Comparison of ENCODE assay signal across 1 cellular context in genomic region chr5:43066799-43067741, GRCh38.
TF ChIP-seq lines count a peak whose summit lies in the region.

No MANE protein-coding gene starts in this region.

TF ChIP-seq in K562, 482 proteins besides CTCF, POLR2A, EP300 and RAD21 (continued from another document and continues in another):
- TF ChIP-seq ZHX1 (conservative IDR thresholded peaks at IDR 0.05; ENCODE audit: low read length) = no peak
- peak; percentile 19; the same call in 1 of the 2 replicates for TF ChIP-seq MTA3 (IDR thresholded peaks at IDR 0.05; ENCODE audit: borderline replicate concordance)
- TF ChIP-seq ID3 (CRISPR knock-in tag; IDR thresholded peaks at IDR 0.05) = no peak
- TF ChIP-seq ID3 (tag; IDR thresholded peaks at IDR 0.05) = 0 out of 2 replicates have a peak, but pooled peaks have one; percentile 17
- peak in 1 of 2 experiments; percentile 59; a peak in 2 of 4 replicates for TF ChIP-seq ETV6 (IDR thresholded peaks at IDR 0.05; ENCODE audit: borderline replicate concordance in 1 of 2, low read depth in 2 of 2, low read length in 1 of 2)
- no peak for TF ChIP-seq ETV6 (CRISPR knock-in tag; IDR thresholded peaks at IDR 0.05; ENCODE audit: borderline replicate concordance)
- peak in 1 of 2 experiments; percentile 62; a peak in 1 of 4 replicates for TF ChIP-seq TEAD1 (CRISPR knock-in tag; IDR thresholded peaks at IDR 0.05)
- TF ChIP-seq DPF2 (IDR thresholded peaks at IDR 0.05) = no peak
- TF ChIP-seq FOXP1 (CRISPR knock-in tag; IDR thresholded peaks at IDR 0.05) = peak; percentile 30; the same call in 1 of the 2 replicates
- no peak for TF ChIP-seq HES1 (IDR thresholded peaks at IDR 0.05; ENCODE audit: low read depth)
- TF ChIP-seq ZNF695 (CRISPR knock-in tag; IDR thresholded peaks at IDR 0.05) = no peak
- no peak for TF ChIP-seq SMAD3 (CRISPR knock-in tag; conservative IDR thresholded peaks at IDR 0.05)
- peak; percentile 51 for TF ChIP-seq POLR2B (IDR thresholded peaks at IDR 0.05; ENCODE audit: low read depth, partially characterized antibody)
- peak; percentile 26 to 41; a peak in 1 of 4 replicates for TF ChIP-seq TBL1XR1 (IDR thresholded peaks at IDR 0.05; ENCODE audit: low read length in 2 of 2)
- TF ChIP-seq ZNF224 (CRISPR knock-in tag; IDR thresholded peaks at IDR 0.05) = no peak
- no peak for TF ChIP-seq MAFK (IDR thresholded peaks at IDR 0.05; ENCODE audit: low read length)
- no peak for TF ChIP-seq CBX8 (IDR thresholded peaks at IDR 0.05; ENCODE audit: borderline replicate concordance, extremely low read depth, low read depth, low read length, poor library complexity, severe bottlenecking)
- TF ChIP-seq SIN3B (IDR thresholded peaks at IDR 0.05; ENCODE audit: low read depth) = peak; percentile 72
- no peak for TF ChIP-seq ZNF197 (CRISPR knock-in tag; IDR thresholded peaks at IDR 0.05; ENCODE audit: low read depth)
- no peak for TF ChIP-seq SPI1 (IDR thresholded peaks at IDR 0.05; ENCODE audit: borderline replicate concordance, low read depth, low read length)
- no peak for TF ChIP-seq RBM14 (IDR thresholded peaks at IDR 0.05; ENCODE audit: borderline replicate concordance, insufficient read depth, low read depth, low read length)
- no peak for TF ChIP-seq ARID4B (CRISPR knock-in tag; IDR thresholded peaks at IDR 0.05)
- TF ChIP-seq ZNF584 (CRISPR knock-in tag; IDR thresholded peaks at IDR 0.05; ENCODE audit: low read depth) = no peak
- no peak for TF ChIP-seq TGIF2 (CRISPR knock-in tag; IDR thresholded peaks at IDR 0.05)
- TF ChIP-seq CHAMP1 (IDR thresholded peaks at IDR 0.05) = 0 out of 2 replicates have a peak, but pooled peaks have one; percentile 44
- TF ChIP-seq CHD2 (IDR thresholded peaks at IDR 0.05; ENCODE audit: low read depth, low read length) = no peak; the same call in 1 of the 2 replicates
- TF ChIP-seq SMAD2 (IDR thresholded peaks at IDR 0.05; ENCODE audit: low read depth, low read length) = no peak
- no peak; the same call in 1 of the 2 replicates for TF ChIP-seq PREB (CRISPR knock-in tag; IDR thresholded peaks at IDR 0.05)
- no peak for TF ChIP-seq GTF2A2 (tag; IDR thresholded peaks at IDR 0.05)
- TF ChIP-seq CREM (IDR thresholded peaks at IDR 0.05; ENCODE audit: low read depth) = peak; percentile 81
- TF ChIP-seq AFF1 (IDR thresholded peaks at IDR 0.05; ENCODE audit: low read depth in 1 of 2, partially characterized antibody in 2 of 2) = peak; percentile 39 to 78
- TF ChIP-seq HOXB6 (CRISPR knock-in tag; IDR thresholded peaks at IDR 0.05; ENCODE audit: borderline replicate concordance) = no peak
- no peak for TF ChIP-seq ADNP (tag; IDR thresholded peaks at IDR 0.05)
- TF ChIP-seq NCOR1 (IDR thresholded peaks at IDR 0.05) = peak; percentile 21; the same call in 1 of the 2 replicates
- peak; percentile 12; the same call in 1 of the 2 replicates for TF ChIP-seq GATAD2B (IDR thresholded peaks at IDR 0.05; ENCODE audit: borderline replicate concordance)
- no peak for TF ChIP-seq CUX1 (CRISPR knock-in tag; IDR thresholded peaks at IDR 0.05)
- TF ChIP-seq ZNF766 (CRISPR knock-in tag; conservative IDR thresholded peaks at IDR 0.05) = no peak; the same call in 1 of the 2 replicates
- TF ChIP-seq RNF2 (IDR thresholded peaks at IDR 0.05) = no peak
